ENCODE assay signal across 9 cellular contexts in genomic region chr5:37712750-37713149, GRCh38.
"Had no signal": no experiment of that assay in that cellular context is flagged by ENCODE, and none has a peak within 500 bp of the region (broad histone marks: within the 10 kb centered on the region; RNA-seq: fewer than 3 reads in every experiment).

No MANE protein-coding gene starts in this region.

- H3K27ac ChIP-seq: GM23248 had no signal

- H3K4me1 ChIP-seq: HAP-1 had no signal

- H3K4me3 ChIP-seq: GM23248, GM23338, HAP-1 had no signal

- H3K4me2 ChIP-seq: GM23338 had no signal

- H3K36me3 ChIP-seq: HAP-1 had no signal

- H2AFZ ChIP-seq: GM23248, GM23338 had no signal

- ATAC-seq: GM23338, HCT116 had no signal

- DNase-seq: GM23248, GOT3, H7, H9, HCEC 1CT, HFFc6 had no signal

- H3K9ac ChIP-seq: GM23248 had no signal

- H3K9me3 ChIP-seq: HAP-1 had no signal
